Comparison of ENCODE assay signal across 15 cellular contexts in the genomic region with DNA sequence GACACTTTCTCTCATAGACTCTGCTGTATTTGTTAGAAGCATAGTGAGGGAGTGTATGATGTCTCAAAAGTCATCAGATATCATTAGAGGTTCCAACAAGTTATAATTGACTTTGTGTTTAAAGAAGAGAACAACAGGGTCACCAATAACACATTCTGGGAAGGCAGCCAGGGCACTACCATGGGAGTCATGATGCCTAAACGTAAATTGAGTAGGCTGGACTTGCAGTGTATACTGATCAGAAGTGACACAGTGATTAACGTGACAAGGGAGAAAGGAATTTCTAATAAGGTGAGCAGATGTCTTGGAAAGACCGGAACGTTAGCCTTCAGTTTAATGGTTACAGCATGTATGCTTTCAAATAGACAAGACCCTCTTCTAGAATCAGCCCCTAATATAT.
"Had no signal": no experiment of that assay in that cellular context is flagged by ENCODE, and none has a peak within 500 bp of the region (broad histone marks: within the 10 kb centered on the region; RNA-seq: fewer than 3 reads in every experiment).

No MANE protein-coding gene starts in this region.

- H3K27ac ChIP-seq: coronary artery, foreskin keratinocyte, tibial nerve had no signal

- H3K27me3 ChIP-seq: foreskin keratinocyte, tibial nerve had no signal

- DNase-seq: activated CD4-positive, alpha-beta T cell treated with anti-CD3 and anti-CD28 coated beads for 1 hour; activated CD4-positive, alpha-beta T cell treated with anti-CD3 and anti-CD28 coated beads, Interleukin-2, amount 50 U/mL, for 48 hours; activated naive CD4-positive, alpha-beta T cell; activated T-cell treated with anti-CD3 and anti-CD28 coated beads, Interleukin-2, amount 50 U/mL, for 48 hours; effector CD4-positive, alpha-beta T cell; foreskin keratinocyte; head of caudate nucleus; left colon; naive thymus-derived CD4-positive, alpha-beta T cell; posterior cingulate gyrus; right cardiac atrium; small intestine had no signal

- H3K4me3 ChIP-seq: coronary artery, tibial nerve had no signal

- H3K9me3 ChIP-seq: tibial nerve had no signal

- H3K4me1 ChIP-seq: foreskin keratinocyte, tibial nerve had no signal

- ATAC-seq: foreskin keratinocyte; left colon; naive thymus-derived CD4-positive, alpha-beta T cell; right cardiac atrium; stimulated activated effector memory CD8-positive, alpha-beta T cell treated with anti-CD3 and anti-CD28 coated beads, Interleukin-12 subunit alpha, Interleukin-12 subunit beta, amount 100 ng/mL, for 72 hours had no signal

- H3K36me3 ChIP-seq: tibial nerve had no signal
